ENCODE assay signal across 9 cellular contexts in genomic region chr15:63500265-63501250, GRCh38. TPM values are rescaled to one million over a fixed set of nuclear protein-coding genes. Genes with fewer than 3 reads are reported as not detected.
DNase-seq lines count a peak whose midpoint lies in the region; ATAC-seq lines count a peak whose summit lies in the region.
"Had no signal": no experiment of that assay in that cellular context is flagged by ENCODE, and none has a peak within 500 bp of the region (broad histone marks: within the 10 kb centered on the region; RNA-seq: fewer than 3 reads in every experiment).

No MANE protein-coding gene starts in this region.

- H3K4me1 ChIP-seq in stomach smooth muscle (ENCODE audit: control insufficient read depth, insufficient read depth, low read length), result peaks cover 32% of the 10 kb centered on the region

- H3K9me3 Mint-ChIP-seq in activated CD4-positive, alpha-beta T cell treated with anti-CD3 and anti-CD28 coated beads, Interleukin-2, amount 10 ng/mL, durations not matched to agents 24 days and 14 days, result no peaks in the 10 kb centered on the region
- no peaks in the 10 kb centered on the region for H3K9me3 Mint-ChIP-seq in activated naive CD8-positive, alpha-beta T cell treated with anti-CD3 and anti-CD28 coated beads, Interleukin-2, amount 50 U/mL, for 24 hours

- H3K9me3 ChIP-seq in stomach smooth muscle (ENCODE audit: control insufficient read depth in 2 of 2, low read length in 2 of 2), result no peaks in the 10 kb centered on the region

- H3K4me3 Mint-ChIP-seq in activated CD4-positive, alpha-beta T cell treated with anti-CD3 and anti-CD28 coated beads, Interleukin-2, amount 10 ng/mL, durations not matched to agents 24 days and 14 days, result peak overlapping the region; percentile 86
- H3K4me3 Mint-ChIP-seq in activated naive CD8-positive, alpha-beta T cell treated with anti-CD3 and anti-CD28 coated beads, Interleukin-2, amount 50 U/mL, for 24 hours, result peak overlapping the region; percentile 1

- no peaks in the 10 kb centered on the region for H3K36me3 ChIP-seq in stomach smooth muscle (ENCODE audit: control insufficient read depth in 2 of 2, insufficient read depth in 2 of 2, low read length in 2 of 2)

- peaks cover 3% of the 10 kb centered on the region for H3K36me3 Mint-ChIP-seq in activated CD4-positive, alpha-beta T cell treated with anti-CD3 and anti-CD28 coated beads, Interleukin-2, amount 10 ng/mL, durations not matched to agents 24 days and 14 days (ENCODE audit: low read depth)
- H3K36me3 Mint-ChIP-seq in activated naive CD8-positive, alpha-beta T cell treated with anti-CD3 and anti-CD28 coated beads, Interleukin-2, amount 50 U/mL, for 24 hours (ENCODE audit: low read depth), result no peaks in the 10 kb centered on the region

- peak overlapping the region; percentile 57 for H3K27ac Mint-ChIP-seq in activated CD4-positive, alpha-beta T cell treated with anti-CD3 and anti-CD28 coated beads, Interleukin-2, amount 10 ng/mL, durations not matched to agents 24 days and 14 days
- peak overlapping the region; percentile 98 for H3K27ac Mint-ChIP-seq in activated naive CD8-positive, alpha-beta T cell treated with anti-CD3 and anti-CD28 coated beads, Interleukin-2, amount 50 U/mL, for 24 hours

- no peaks in the 10 kb centered on the region for H3K27me3 Mint-ChIP-seq in activated CD4-positive, alpha-beta T cell treated with anti-CD3 and anti-CD28 coated beads, Interleukin-2, amount 10 ng/mL, durations not matched to agents 24 days and 14 days
- H3K27me3 Mint-ChIP-seq in activated naive CD8-positive, alpha-beta T cell treated with anti-CD3 and anti-CD28 coated beads, Interleukin-2, amount 50 U/mL, for 24 hours, result no peaks in the 10 kb centered on the region

- H3K9ac ChIP-seq in stomach smooth muscle (ENCODE audit: low read length in 2 of 2), result peak overlapping the region; percentile 70 to 75

- peaks cover 55% of the 10 kb centered on the region for H3K4me1 Mint-ChIP-seq in activated CD4-positive, alpha-beta T cell treated with anti-CD3 and anti-CD28 coated beads, Interleukin-2, amount 10 ng/mL, durations not matched to agents 24 days and 14 days
- peaks cover 59% of the 10 kb centered on the region for H3K4me1 Mint-ChIP-seq in activated naive CD8-positive, alpha-beta T cell treated with anti-CD3 and anti-CD28 coated beads, Interleukin-2, amount 50 U/mL, for 24 hours

- intact Hi-C loops in activated CD4-positive, alpha-beta T cell treated with anti-CD3 and anti-CD28 coated beads, Interleukin-2, amount 10 ng/mL, durations not matched to agents 24 days and 14 days (cut with micrococcal nuclease), result loop anchor here (5.0 to 10.0 kb wide), 4 partner anchors 288 to 1337 kb away; partner anchors contain the start of genes CIAO2A and SNX1

- H3K27me3 ChIP-seq in stomach smooth muscle (ENCODE audit: control insufficient read depth in 1 of 2, insufficient read depth in 2 of 2, low read length in 2 of 2), result no peaks in the 10 kb centered on the region

- no peak for ATAC-seq in activated naive CD8-positive, alpha-beta T cell treated with anti-CD3 and anti-CD28 coated beads, Interleukin-2, amount 50 U/mL, for 24 hours
- peak; percentile 9 for ATAC-seq in left lobe of liver

- peak; percentile 53 for DNase-seq in activated CD4-positive, alpha-beta T cell treated with anti-CD3 and anti-CD28 coated beads, Interleukin-2, amount 10 ng/mL, durations not matched to agents 24 days and 14 days
- DNase-seq in activated CD4-positive, alpha-beta T cell treated with anti-CD3 and anti-CD28 coated beads, Interleukin-2, amount 50 U/mL, for 48 hours, result no peak
- no peak for DNase-seq in activated naive CD8-positive, alpha-beta T cell treated with anti-CD3 and anti-CD28 coated beads, Interleukin-2, amount 50 U/mL, for 24 hours
- DNase-seq in left lobe of liver (ENCODE audit: low spot score) (peak; percentile 40), Kasumi-1 (lab: John Stamatoyannopoulos, UW) (no peak), GDM1 (lab: John Stamatoyannopoulos, UW) (no peak), GF-D8 (lab: John Stamatoyannopoulos, UW) (no peak)
- DNase-seq: cerebellar nuclear complex had no signal

- peak overlapping the region; percentile 99 for H3K27ac ChIP-seq in stomach smooth muscle (ENCODE audit: low read length)

- H3K4me3 ChIP-seq in stomach smooth muscle (ENCODE audit: low read length in 2 of 2), result peak overlapping the region; percentile 58 to 63

RNA-seq across cellular contexts. Expression of gene USP3, which starts 3.8 kb away (rescaled TPM):
- total RNA-seq in activated CD4-positive, alpha-beta T cell treated with anti-CD3 and anti-CD28 coated beads, Interleukin-2, amount 10 ng/mL, durations not matched to agents 24 days and 14 days, result 46.7 and 49.2 TPM in 2 replicates
- total RNA-seq in left lobe of liver, result 22.0 TPM

Comparison
In these comparisons a context has a peak if more than half of its experiments do, and no peak if none do; other contexts are left out.
1. DNase-seq: peak in activated CD4-positive, alpha-beta T cell treated with anti-CD3 and anti-CD28 coated beads, Interleukin-2, amount 10 ng/mL, durations not matched to agents 24 days and 14 days (single experiment) and left lobe of liver (single experiment); none in activated CD4-positive, alpha-beta T cell treated with anti-CD3 and anti-CD28 coated beads, Interleukin-2, amount 50 U/mL, for 48 hours (0 of 2), activated naive CD8-positive, alpha-beta T cell treated with anti-CD3 and anti-CD28 coated beads, Interleukin-2, amount 50 U/mL, for 24 hours (single experiment), Kasumi-1 (0 of 2), GDM1 (single experiment) and GF-D8 (single experiment).